1 cellular context compared by ENCODE assay signal in the genomic region with DNA sequence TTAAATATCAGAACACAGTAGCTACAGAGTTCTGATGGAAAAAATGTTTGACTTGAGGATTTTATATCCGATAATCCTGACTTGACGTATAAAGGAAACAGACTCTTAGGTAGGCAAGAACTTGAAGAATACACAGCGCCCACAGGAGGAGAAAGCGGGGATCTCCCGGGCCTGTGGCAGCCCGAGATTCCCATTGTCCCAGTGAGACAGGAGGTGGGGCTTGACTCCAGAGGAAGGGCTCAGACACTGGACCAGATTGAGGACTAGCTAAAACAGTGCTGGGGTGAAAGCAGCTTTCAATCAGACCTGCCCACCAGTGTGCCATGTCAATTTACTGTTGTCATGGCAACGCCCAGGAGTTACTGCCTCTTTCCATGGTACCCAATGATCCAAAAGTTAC.
TF ChIP-seq lines count a peak whose summit lies in the region.

No MANE protein-coding gene starts in this region.

TF ChIP-seq in H1, 55 proteins besides CTCF, POLR2A, EP300 and RAD21 (continued from another document):
- TF ChIP-seq, protein P1, sequence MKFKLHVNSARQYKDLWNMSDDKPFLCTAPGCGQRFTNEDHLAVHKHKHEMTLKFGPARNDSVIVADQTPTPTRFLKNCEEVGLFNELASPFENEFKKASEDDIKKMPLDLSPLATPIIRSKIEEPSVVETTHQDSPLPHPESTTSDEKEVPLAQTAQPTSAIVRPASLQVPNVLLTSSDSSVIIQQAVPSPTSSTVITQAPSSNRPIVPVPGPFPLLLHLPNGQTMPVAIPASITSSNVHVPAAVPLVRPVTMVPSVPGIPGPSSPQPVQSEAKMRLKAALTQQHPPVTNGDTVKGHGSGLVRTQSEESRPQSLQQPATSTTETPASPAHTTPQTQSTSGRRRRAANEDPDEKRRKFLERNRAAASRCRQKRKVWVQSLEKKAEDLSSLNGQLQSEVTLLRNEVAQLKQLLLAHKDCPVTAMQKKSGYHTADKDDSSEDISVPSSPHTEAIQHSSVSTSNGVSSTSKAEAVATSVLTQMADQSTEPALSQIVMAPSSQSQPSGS (IDR thresholded peaks at IDR 0.05; ENCODE audit: low read length), result no peak
- TF ChIP-seq RBBP5 (IDR thresholded peaks at IDR 0.05; ENCODE audit: borderline replicate concordance, low read depth, low read length) (no peak), BCL11A (IDR thresholded peaks at IDR 0.05; ENCODE audit: low read depth in 2 of 2, low read length in 2 of 2) (no peak), PHF8 (conservative IDR thresholded peaks at IDR 0.05; ENCODE audit: low read depth, low read length) (no peak)
